ENCODE assay signal across 11 cellular contexts in genomic region chr4:87677731-87678130, GRCh38. TPM values are rescaled to one million over a fixed set of nuclear protein-coding genes. Genes with fewer than 3 reads are reported as not detected.
DNase-seq lines count a peak whose midpoint lies in the region; ATAC-seq and TF ChIP-seq lines count a peak whose summit lies in the region.
"Had no signal": no experiment of that assay in that cellular context is flagged by ENCODE, and none has a peak within 500 bp of the region (broad histone marks: within the 10 kb centered on the region; RNA-seq: fewer than 3 reads in every experiment).

No MANE protein-coding gene starts in this region.

- no peaks in the 10 kb centered on the region for H3K36me3 Mint-ChIP-seq in stimulated activated effector memory CD8-positive, alpha-beta T cell treated with anti-CD3 and anti-CD28 coated beads, Interleukin-12 subunit alpha, Interleukin-12 subunit beta, amount 100 ng/mL, for 72 hours

- no peak overlapping the region for H3K27ac Mint-ChIP-seq in stimulated activated effector memory CD8-positive, alpha-beta T cell treated with anti-CD3 and anti-CD28 coated beads, Interleukin-12 subunit alpha, Interleukin-12 subunit beta, amount 100 ng/mL, for 72 hours
- H3K27ac Mint-ChIP-seq: activated T-cell treated with anti-CD3 and anti-CD28 coated beads, Interleukin-2, amount 50 U/mL, for 24 hours had no signal

- H3K4me1 Mint-ChIP-seq in stimulated activated effector memory CD8-positive, alpha-beta T cell treated with anti-CD3 and anti-CD28 coated beads, Interleukin-12 subunit alpha, Interleukin-12 subunit beta, amount 100 ng/mL, for 72 hours, result no peaks in the 10 kb centered on the region

- peaks cover 5% of the 10 kb centered on the region for H3K9me3 Mint-ChIP-seq in stimulated activated effector memory CD8-positive, alpha-beta T cell treated with anti-CD3 and anti-CD28 coated beads, Interleukin-12 subunit alpha, Interleukin-12 subunit beta, amount 100 ng/mL, for 72 hours

- DNase-seq in GM12865 (ENCODE audit: low read depth) (peak; percentile 35), left cardiac atrium (no peak), SIG-M5 treated with dmso at 0.1 percent for 504 hours (lab: John Stamatoyannopoulos, UW; ENCODE audit: unreplicated experiment) (no peak), WERI-Rb-1 (no peak), GM10248 (ENCODE audit: extremely low spot score) (no peak)
- DNase-seq in stimulated activated effector memory CD8-positive, alpha-beta T cell treated with anti-CD3 and anti-CD28 coated beads, Interleukin-12 subunit alpha, Interleukin-12 subunit beta, amount 100 ng/mL, for 72 hours (ENCODE audit: low spot score in 2 of 2), result no peak
- DNase-seq: activated T-cell treated with anti-CD3 and anti-CD28 coated beads, Interleukin-2, amount 50 U/mL, for 24 hours; T-helper 9 cell had no signal

- POLR2A ChIA-PET in GM10248 (lab: Yijun Ruan, JAX), result no interaction called here

- CTCF ChIA-PET in GM10248 (lab: Yijun Ruan, JAX), result interaction anchor here (0.8 to 2.5 kb wide), 12 partner anchors 10 to 534 kb away, joined by 3 to 12 read pairs (median 3); no protein-coding TSS in a partner anchor

- no peak overlapping the region for H3K4me3 Mint-ChIP-seq in stimulated activated effector memory CD8-positive, alpha-beta T cell treated with anti-CD3 and anti-CD28 coated beads, Interleukin-12 subunit alpha, Interleukin-12 subunit beta, amount 100 ng/mL, for 72 hours
- H3K4me3 Mint-ChIP-seq: activated T-cell treated with anti-CD3 and anti-CD28 coated beads, Interleukin-2, amount 50 U/mL, for 24 hours had no signal

- H3K9me3 ChIP-seq in WERI-Rb-1 (ENCODE audit: severe bottlenecking), result peaks cover 6% of the 10 kb centered on the region

- H3K36me3 ChIP-seq in WERI-Rb-1, result no peaks in the 10 kb centered on the region

- no peak overlapping the region for H3K27ac ChIP-seq in WERI-Rb-1

- H3K4me3 ChIP-seq in GM12865 (ENCODE audit: low read depth, low read length), result no peak overlapping the region
- H3K4me3 ChIP-seq in WERI-Rb-1 (ENCODE audit: low read depth, low read length), result no peak overlapping the region

- intact Hi-C loops in left cardiac atrium (cut with DNase I), result loop anchor here in 1 of 2 donors (2.0 to 5.0 kb wide), 3 partner anchors 163 to 535 kb away; no protein-coding TSS in a partner anchor

- no peaks in the 10 kb centered on the region for H3K27me3 ChIP-seq in WERI-Rb-1 (ENCODE audit: insufficient read depth, low read depth, severe bottlenecking)

- peak; percentile 79 for ATAC-seq in GM21526 (IDR thresholded peaks at IDR 0.05; ENCODE audit: low FRiP score, unreplicated experiment)
- peak; percentile 82 for ATAC-seq in HG03342 (IDR thresholded peaks at IDR 0.05; ENCODE audit: unreplicated experiment)
- peak; percentile 31 to 68 for ATAC-seq in left cardiac atrium
- ATAC-seq in stimulated activated effector memory CD8-positive, alpha-beta T cell treated with anti-CD3 and anti-CD28 coated beads, Interleukin-12 subunit alpha, Interleukin-12 subunit beta, amount 100 ng/mL, for 72 hours, result no peak
- ATAC-seq: HCT116 had no signal

- TF ChIP-seq CTCF in GM12865 (IDR thresholded peaks at IDR 0.05; ENCODE audit: insufficient read depth, low read depth, low read length, missing control alignments) (no peak), WERI-Rb-1 (IDR thresholded peaks at IDR 0.05; ENCODE audit: low read depth, low read length) (no peak), GM10248 (IDR thresholded peaks at IDR 0.05; ENCODE audit: control extremely low read depth, extremely low read depth, low read depth, missing control alignments) (no peak)

RNA-seq across cellular contexts. Expression of gene DMP1, which starts 27.7 kb away (rescaled TPM):
- total RNA-seq in left cardiac atrium, result not detected
